Comparison of ENCODE assay signal across 8 cellular contexts in genomic region chr12:10220398-10221077, GRCh38. TPM values are rescaled to one million over a fixed set of nuclear protein-coding genes. Genes with fewer than 3 reads are reported as not detected.
DNase-seq lines count a peak whose midpoint lies in the region; ATAC-seq lines count a peak whose summit lies in the region.

No MANE protein-coding gene starts in this region.

- peaks cover 5% of the 10 kb centered on the region for H3K4me1 Mint-ChIP-seq in T-helper 2 cell treated with Interferon-gamma antibody and Interleukin-4, amounts not matched to agents 5 μg/mL and 100 μg/mL, for 36 hours (ENCODE audit: low read depth)

- H3K27ac Mint-ChIP-seq in T-helper 2 cell treated with Interferon-gamma antibody and Interleukin-4, amounts not matched to agents 5 μg/mL and 100 μg/mL, for 36 hours = no peak overlapping the region

- no peaks in the 10 kb centered on the region for H3K9me3 Mint-ChIP-seq in T-helper 2 cell treated with Interferon-gamma antibody and Interleukin-4, amounts not matched to agents 5 μg/mL and 100 μg/mL, for 36 hours

- DNase-seq in activated CD8-positive, alpha-beta memory T cell treated with anti-CD3 and anti-CD28 coated beads, Interleukin-2, amount 50 U/mL, for 48 hours = peak; percentile 18
- DNase-seq in activated CD8-positive, alpha-beta memory T cell treated with anti-CD3 and anti-CD28 coated beads for 24 hours = no peak
- peak; percentile 47 for DNase-seq in fibroblast of the conjunctiva (ENCODE audit: low read depth)
- DNase-seq in non-pigmented ciliary epithelial cell (ENCODE audit: low read depth) = peak; percentile 20
- no peak for DNase-seq in T-helper 2 cell treated with Interferon-gamma antibody and Interleukin-4, amounts not matched to agents 5 μg/mL and 100 μg/mL, for 36 hours (ENCODE audit: low spot score)
- DNase-seq in A172 (ENCODE audit: low spot score) = no peak

- no peak overlapping the region for H3K4me3 Mint-ChIP-seq in T-helper 2 cell treated with Interferon-gamma antibody and Interleukin-4, amounts not matched to agents 5 μg/mL and 100 μg/mL, for 36 hours

- peaks cover 1% of the 10 kb centered on the region for H3K27me3 Mint-ChIP-seq in T-helper 2 cell treated with Interferon-gamma antibody and Interleukin-4, amounts not matched to agents 5 μg/mL and 100 μg/mL, for 36 hours (ENCODE audit: low read depth)

- H3K36me3 Mint-ChIP-seq in T-helper 2 cell treated with Interferon-gamma antibody and Interleukin-4, amounts not matched to agents 5 μg/mL and 100 μg/mL, for 36 hours (ENCODE audit: low read depth) = peaks cover 16% of the 10 kb centered on the region

- no peak for ATAC-seq in GM18909 (IDR thresholded peaks at IDR 0.05; ENCODE audit: poor library complexity, unreplicated experiment)
- ATAC-seq in GM18868 (IDR thresholded peaks at IDR 0.05; ENCODE audit: unreplicated experiment) = no peak

RNA-seq across cellular contexts. Expression of gene GABARAPL1, which starts 7.9 kb away (rescaled TPM):
- 20.4 and 20.8 TPM in 2 replicates for total RNA-seq in A172 (2014; rRNA removed; shearing (Covaris generic))

RNA-seq across cellular contexts. Expression of gene TMEM52B, which starts 41.7 kb away (rescaled TPM):
- total RNA-seq in A172 (2014; rRNA removed; shearing (Covaris generic)) = 3.4 and 10.9 TPM in 2 replicates

RNA-seq across cellular contexts. Expression of gene OLR1, which starts 48.6 kb away (rescaled TPM):
- total RNA-seq in A172 (2014; rRNA removed; shearing (Covaris generic)) = 26.5 and 27.9 TPM in 2 replicates

Comparison
In these comparisons a context has a peak if more than half of its experiments do, and no peak if none do; other contexts are left out.
1. DNase-seq: peak in activated CD8-positive, alpha-beta memory T cell treated with anti-CD3 and anti-CD28 coated beads, Interleukin-2, amount 50 U/mL, for 48 hours (single experiment), fibroblast of the conjunctiva (single experiment) and non-pigmented ciliary epithelial cell (single experiment); none in activated CD8-positive, alpha-beta memory T cell treated with anti-CD3 and anti-CD28 coated beads for 24 hours (single experiment), T-helper 2 cell treated with Interferon-gamma antibody and Interleukin-4, amounts not matched to agents 5 μg/mL and 100 μg/mL, for 36 hours (single experiment) and A172 (single experiment).